Comparison of ENCODE assay signal across 22 cellular contexts in the genomic region with DNA sequence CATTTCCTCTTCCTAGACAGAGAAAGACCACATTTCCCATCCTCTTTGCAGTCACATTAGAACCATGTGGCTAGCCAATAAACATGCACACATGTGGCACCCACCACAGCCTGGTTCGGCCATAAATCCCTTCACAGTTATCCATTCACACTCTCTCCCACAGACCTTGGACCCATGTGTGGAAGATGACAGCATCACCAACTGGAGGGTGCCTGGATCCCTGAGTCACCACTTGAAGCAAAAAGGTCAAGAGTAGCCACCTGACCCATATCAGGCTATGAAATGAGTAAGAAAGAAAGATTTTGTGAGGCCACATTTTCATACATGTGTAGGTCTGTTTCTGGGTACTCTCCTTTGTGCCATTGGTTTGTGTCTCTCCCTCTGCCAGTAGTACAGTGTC. TPM values are rescaled to one million over a fixed set of nuclear protein-coding genes. Genes with fewer than 3 reads are reported as not detected.
A peak's percentile ranks its signal among the peaks of the same experiment; 100 is the strongest.
DNase-seq lines count a peak whose midpoint lies in the region; ATAC-seq and TF ChIP-seq lines count a peak whose summit lies in the region.
"Had no signal": no experiment of that assay in that cellular context is flagged by ENCODE, and none has a peak within 500 bp of the region (broad histone marks: within the 10 kb centered on the region; RNA-seq: fewer than 3 reads in every experiment).

No MANE protein-coding gene starts in this region.

- H3K36me3 Mint-ChIP-seq in activated naive CD4-positive, alpha-beta T cell treated with anti-CD3 and anti-CD28 coated beads, Interleukin-2, amount 50 U/mL, for 24 hours, result peaks cover 2% of the 10 kb centered on the region

- H3K9me2 ChIP-seq in hepatocyte (replicated peaks; ENCODE audit: insufficient read depth), result no peaks in the 10 kb centered on the region

- H4K20me1 ChIP-seq in hepatocyte (ENCODE audit: insufficient read depth, poor library complexity, severe bottlenecking), result no peaks in the 10 kb centered on the region

- no peak overlapping the region for H3K4me2 ChIP-seq in hepatocyte

- no peak overlapping the region for H2AFZ ChIP-seq in hepatocyte

- no peaks in the 10 kb centered on the region for H3K4me1 ChIP-seq in hepatocyte (ENCODE audit: insufficient read depth)

- WGBS in hepatocyte (ENCODE audit: low lambda C conversion rate, missing lambda C conversion rate), result 78% methylated on average over 1 of the region's 1 CpG

- H3K27me3 ChIP-seq in hepatocyte, result no peaks in the 10 kb centered on the region
- H3K27me3 ChIP-seq: esophagus muscularis mucosa had no signal

- H3K27me3 Mint-ChIP-seq in activated naive CD4-positive, alpha-beta T cell treated with anti-CD3 and anti-CD28 coated beads, Interleukin-2, amount 50 U/mL, for 24 hours, result no peaks in the 10 kb centered on the region
- no peaks in the 10 kb centered on the region for H3K27me3 Mint-ChIP-seq in stimulated activated naive CD8-positive, alpha-beta T cell treated with anti-CD3 and anti-CD28 coated beads, Interleukin-15, amount 100 ng/mL, for 72 hours
- H3K27me3 Mint-ChIP-seq: memory B cell, type B pancreatic cell had no signal

- no peaks in the 10 kb centered on the region for H3K9me3 ChIP-seq in hepatocyte (ENCODE audit: low read depth)
- H3K9me3 ChIP-seq: esophagus muscularis mucosa had no signal

- no peaks in the 10 kb centered on the region for H3K36me3 ChIP-seq in hepatocyte (replicated peaks; ENCODE audit: insufficient read depth, low read depth)

- peak overlapping the region; percentile 19 for H3K27ac Mint-ChIP-seq in activated naive CD4-positive, alpha-beta T cell treated with anti-CD3 and anti-CD28 coated beads, Interleukin-2, amount 50 U/mL, for 24 hours
- peak overlapping the region in 1 of 2 donors; percentile 10 for H3K27ac Mint-ChIP-seq in stimulated activated naive CD8-positive, alpha-beta T cell treated with anti-CD3 and anti-CD28 coated beads, Interleukin-15, amount 100 ng/mL, for 72 hours
- H3K27ac Mint-ChIP-seq: memory B cell, type B pancreatic cell had no signal

- H3K27ac ChIP-seq in hepatocyte, result no peak overlapping the region
- H3K27ac ChIP-seq: esophagus muscularis mucosa had no signal

- DNase-seq in activated naive CD4-positive, alpha-beta T cell treated with Interleukin-2 at 50 U/mL for 16 hours, result no peak
- DNase-seq in M059J (ENCODE audit: low read depth) (peak; percentile 46), foreskin fibroblast (peak; percentile 18 to 55), NCI-H1417 (lab: John Stamatoyannopoulos, UW) (no peak), medulla oblongata (ENCODE audit: extremely low spot score) (no peak), hepatocyte (ENCODE audit: low spot score) (no peak)
- no peak for DNase-seq in stimulated activated naive CD8-positive, alpha-beta T cell treated with anti-CD3 and anti-CD28 coated beads, Interleukin-15, amount 100 ng/mL, for 72 hours
- DNase-seq: 8988T; activated naive CD4-positive, alpha-beta T cell treated with anti-CD3 and anti-CD28 coated beads, Interleukin-2, amount 50 U/mL, for 16 hours; activated T-cell treated with anti-CD3 and anti-CD28 coated beads, Interleukin-2, amount 50 U/mL, for 48 hours; COR-L47; effector memory CD4-positive, alpha-beta T cell; NCI-H69; occipital lobe; stimulated activated CD4-positive, alpha-beta T cell treated with anti-CD3 and anti-CD28 coated beads, Interleukin-12 subunit alpha, Interleukin-12 subunit beta, amount 100 ng/mL, for 4 hours; stimulated activated CD4-positive, alpha-beta T cell treated with anti-CD3 and anti-CD28 coated beads, Interleukin-4, amount 100 ng/mL, for 4 hours had no signal

- H3K4me3 Mint-ChIP-seq in activated naive CD4-positive, alpha-beta T cell treated with anti-CD3 and anti-CD28 coated beads, Interleukin-2, amount 50 U/mL, for 24 hours, result no peak overlapping the region
- H3K4me3 Mint-ChIP-seq in stimulated activated naive CD8-positive, alpha-beta T cell treated with anti-CD3 and anti-CD28 coated beads, Interleukin-15, amount 100 ng/mL, for 72 hours, result no peak overlapping the region
- H3K4me3 Mint-ChIP-seq: memory B cell, type B pancreatic cell had no signal

- TF ChIP-seq CTCF in foreskin fibroblast (IDR thresholded peaks at IDR 0.05; ENCODE audit: low read depth, low read length) (no peak), hepatocyte (IDR thresholded peaks at IDR 0.05; ENCODE audit: poor library complexity) (no peak)

- no peaks in the 10 kb centered on the region for H3K4me1 Mint-ChIP-seq in activated naive CD4-positive, alpha-beta T cell treated with anti-CD3 and anti-CD28 coated beads, Interleukin-2, amount 50 U/mL, for 24 hours
- peaks cover 6% of the 10 kb centered on the region for H3K4me1 Mint-ChIP-seq in stimulated activated naive CD8-positive, alpha-beta T cell treated with anti-CD3 and anti-CD28 coated beads, Interleukin-15, amount 100 ng/mL, for 72 hours
- H3K4me1 Mint-ChIP-seq: memory B cell had no signal

- no peaks in the 10 kb centered on the region for H3K9me3 Mint-ChIP-seq in activated naive CD4-positive, alpha-beta T cell treated with anti-CD3 and anti-CD28 coated beads, Interleukin-2, amount 50 U/mL, for 24 hours
- H3K9me3 Mint-ChIP-seq in stimulated activated naive CD8-positive, alpha-beta T cell treated with anti-CD3 and anti-CD28 coated beads, Interleukin-15, amount 100 ng/mL, for 72 hours, result no peaks in the 10 kb centered on the region
- H3K9me3 Mint-ChIP-seq: memory B cell, type B pancreatic cell had no signal

- no peaks in the 10 kb centered on the region for H3K79me2 ChIP-seq in hepatocyte

- H3K4me3 ChIP-seq in foreskin fibroblast (ENCODE audit: low read depth in 1 of 2, low read length in 2 of 2) (no peak overlapping the region), hepatocyte (no peak overlapping the region)
- H3K4me3 ChIP-seq: esophagus muscularis mucosa, K562 had no signal

- peak; percentile 54 for ATAC-seq in stimulated activated naive CD8-positive, alpha-beta T cell treated with anti-CD3 and anti-CD28 coated beads, Interleukin-15, amount 100 ng/mL, for 72 hours
- ATAC-seq: activated CD4-positive, CD25-positive, alpha-beta regulatory T cell treated with anti-CD3 and anti-CD28 coated beads, Interleukin-2, amount 50 U/mL, for 24 hours; K562 had no signal

RNA-seq across cellular contexts. Expression of a gene that starts 9.0 kb away (rescaled TPM):
- 0.07 TPM in 1 of 2 replicates, not detected in the other for total RNA-seq in M059J (2014; rRNA removed; shearing (Covaris generic))
- total RNA-seq in hepatocyte, result 0.50 and 0.76 TPM in 2 replicates
- 0.30 TPM in 1 of 2 replicates, not detected in the other for polyA plus RNA-seq in hepatocyte

RNA-seq across cellular contexts. Expression of a gene that starts 28.9 kb away (rescaled TPM):
- total RNA-seq in M059J (2014; rRNA removed; shearing (Covaris generic)), result 30.8 and 32.1 TPM in 2 replicates
- total RNA-seq in hepatocyte, result 25.9 and 32.9 TPM in 2 replicates
- polyA plus RNA-seq in hepatocyte, result 46.4 and 53.2 TPM in 2 replicates

RNA-seq across cellular contexts. Expression of a gene that starts 45.4 kb away (rescaled TPM):
- total RNA-seq in M059J (2014; rRNA removed; shearing (Covaris generic)), result 7.9 and 13.4 TPM in 2 replicates
- total RNA-seq in hepatocyte, result 6.6 and 8.4 TPM in 2 replicates
- 13.1 and 14.6 TPM in 2 replicates for polyA plus RNA-seq in hepatocyte

Comparison
In these comparisons a context has a peak if more than half of its experiments do, and no peak if none do; other contexts are left out.
1. DNase-seq: peak in M059J (single experiment) and foreskin fibroblast (2 of 2); none in activated naive CD4-positive, alpha-beta T cell treated with Interleukin-2 at 50 U/mL for 16 hours (single experiment), stimulated activated naive CD8-positive, alpha-beta T cell treated with anti-CD3 and anti-CD28 coated beads, Interleukin-15, amount 100 ng/mL, for 72 hours (0 of 2), NCI-H1417 (0 of 3), medulla oblongata (single experiment) and hepatocyte (single experiment).